Comparison of ENCODE assay signal across 10 cellular contexts in the genomic region with DNA sequence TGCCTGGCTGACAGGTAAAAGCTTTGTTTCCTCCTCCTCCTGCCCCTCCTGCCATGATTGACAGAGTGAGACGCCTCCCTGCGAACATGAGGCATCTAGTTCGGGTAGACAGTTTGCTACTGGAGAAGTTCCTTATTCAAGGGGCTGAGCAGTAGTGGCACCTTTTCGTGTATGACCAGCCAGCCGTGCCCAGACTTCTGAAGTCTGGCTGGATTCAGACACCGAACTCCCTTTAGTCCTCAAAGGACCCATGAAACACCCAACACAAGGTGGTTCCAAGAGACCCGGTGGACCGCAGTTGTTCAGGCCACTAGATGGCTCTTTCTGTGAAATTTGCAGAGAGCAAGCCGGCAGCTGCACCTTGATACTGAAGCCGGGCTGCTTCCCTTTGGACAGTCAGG.
DNase-seq lines count a peak whose midpoint lies in the region; ATAC-seq and TF ChIP-seq lines count a peak whose summit lies in the region.
"Had no signal": no experiment of that assay in that cellular context is flagged by ENCODE, and none has a peak within 500 bp of the region (broad histone marks: within the 10 kb centered on the region; RNA-seq: fewer than 3 reads in every experiment).

No MANE protein-coding gene starts in this region.

- H3K9me3 ChIP-seq in Loucy (ENCODE audit: insufficient read depth, low read depth, low read length), result no peaks in the 10 kb centered on the region
- H3K9me3 ChIP-seq in fibroblast of lung (ENCODE audit: control insufficient read depth, insufficient read depth, low read depth, low read length), result no peaks in the 10 kb centered on the region
- H3K9me3 ChIP-seq in neural progenitor cell (ENCODE audit: low read depth), result no peaks in the 10 kb centered on the region
- H3K9me3 ChIP-seq: sigmoid colon had no signal

- H2AFZ ChIP-seq in Loucy (ENCODE audit: low read length), result no peak overlapping the region
- H2AFZ ChIP-seq in fibroblast of lung (ENCODE audit: low read length), result no peak overlapping the region
- H2AFZ ChIP-seq in neural progenitor cell (replicated peaks), result no peak overlapping the region

- TF ChIP-seq CTCF in Loucy (conservative IDR thresholded peaks at IDR 0.05; ENCODE audit: low read length) (peak; percentile 22; the same call in 1 of the 2 replicates), fibroblast of lung (conservative IDR thresholded peaks at IDR 0.05 in 1 of 2, IDR thresholded peaks at IDR 0.05 in 1 of 2; ENCODE audit: low read depth in 1 of 2, low read length in 2 of 2) (peak; percentile 25 to 36), neural progenitor cell (IDR thresholded peaks at IDR 0.05) (peak; percentile 53)

- H3K9me2 ChIP-seq in Loucy (replicated peaks; ENCODE audit: low read depth, low read length), result no peaks in the 10 kb centered on the region

- peaks cover 27% of the 10 kb centered on the region for H3K4me1 Mint-ChIP-seq in neural progenitor cell
- H3K4me1 Mint-ChIP-seq in activated T-helper 17 cell treated with anti-CD3 and anti-CD28 coated beads, Interleukin-2, amount 50 U/mL, for 72 hours, result peaks cover 24% of the 10 kb centered on the region

- H3K4me2 ChIP-seq in Loucy (ENCODE audit: low read depth, low read length, poor library complexity, severe bottlenecking) (no peak overlapping the region), fibroblast of lung (ENCODE audit: extremely low read depth, insufficient read depth, low read length) (no peak overlapping the region), neural progenitor cell (no peak overlapping the region)

- H3K27me3 ChIP-seq in Loucy (ENCODE audit: insufficient read depth, low read length, poor library complexity, severe bottlenecking) (no peaks in the 10 kb centered on the region), fibroblast of lung (ENCODE audit: control insufficient read depth, insufficient read depth, low read length) (no peaks in the 10 kb centered on the region), neural progenitor cell (no peaks in the 10 kb centered on the region)
- H3K27me3 ChIP-seq: sigmoid colon had no signal

- H3K9ac ChIP-seq in Loucy (ENCODE audit: low read depth, low read length, poor library complexity, severe bottlenecking) (no peak overlapping the region), fibroblast of lung (ENCODE audit: insufficient read depth, low read length) (no peak overlapping the region), neural progenitor cell (no peak overlapping the region)

- H3K4me3 Mint-ChIP-seq in neural progenitor cell, result no peak overlapping the region
- no peak overlapping the region for H3K4me3 Mint-ChIP-seq in activated T-helper 17 cell treated with anti-CD3 and anti-CD28 coated beads, Interleukin-2, amount 50 U/mL, for 72 hours

- peaks cover 99% of the 10 kb centered on the region for H3K79me2 ChIP-seq in Loucy (ENCODE audit: insufficient read depth, low read length)
- H3K79me2 ChIP-seq in fibroblast of lung (ENCODE audit: control insufficient read depth, insufficient read depth, low read length), result no peaks in the 10 kb centered on the region
- H3K79me2 ChIP-seq in neural progenitor cell (ENCODE audit: low read depth), result no peaks in the 10 kb centered on the region

- DNase-seq in DMS153 (lab: John Stamatoyannopoulos, UW) (peak; percentile 37), fibroblast of lung (ENCODE audit: low read depth in 2 of 2) (peak in 1 of 2 donors; percentile 15), neural progenitor cell (ENCODE audit: low spot score) (peak; percentile 50), OCI-M1 (lab: John Stamatoyannopoulos, UW) (no peak), NCI-H187 (lab: John Stamatoyannopoulos, UW) (no peak)
- DNase-seq: sigmoid colon had no signal

- H3K36me3 Mint-ChIP-seq in neural progenitor cell, result no peaks in the 10 kb centered on the region
- H3K36me3 Mint-ChIP-seq in activated T-helper 17 cell treated with anti-CD3 and anti-CD28 coated beads, Interleukin-2, amount 50 U/mL, for 72 hours (ENCODE audit: low read depth), result no peaks in the 10 kb centered on the region

- H3K27ac ChIP-seq in fibroblast of lung (ENCODE audit: insufficient read depth, low read length) (no peak overlapping the region), neural progenitor cell (no peak overlapping the region)
- H3K27ac ChIP-seq: RWPE1 had no signal

- no peaks in the 10 kb centered on the region for H3F3A ChIP-seq in Loucy (ENCODE audit: low read depth)
- H3F3A ChIP-seq in neural progenitor cell (ENCODE audit: low read depth), result no peaks in the 10 kb centered on the region

- H3K36me3 ChIP-seq in Loucy (ENCODE audit: insufficient read depth, low read length) (peaks cover 19% of the 10 kb centered on the region; the same call in 1 of the 2 replicates), fibroblast of lung (ENCODE audit: control insufficient read depth, insufficient read depth, low read length) (no peaks in the 10 kb centered on the region), neural progenitor cell (no peaks in the 10 kb centered on the region)
- H3K36me3 ChIP-seq: sigmoid colon had no signal

- H3K4me1 ChIP-seq in Loucy (ENCODE audit: insufficient read depth, low read length, poor library complexity, severe bottlenecking) (peaks cover 22% of the 10 kb centered on the region), fibroblast of lung (ENCODE audit: control insufficient read depth, extremely low read depth, insufficient read depth, low read length) (peaks cover 3% of the 10 kb centered on the region), neural progenitor cell (peaks cover 23% of the 10 kb centered on the region)

- H3K27me3 Mint-ChIP-seq in neural progenitor cell (ENCODE audit: insufficient read depth, low read depth), result peaks cover 4% of the 10 kb centered on the region
- H3K27me3 Mint-ChIP-seq in activated T-helper 17 cell treated with anti-CD3 and anti-CD28 coated beads, Interleukin-2, amount 50 U/mL, for 72 hours, result no peaks in the 10 kb centered on the region

- H3K9me3 Mint-ChIP-seq in neural progenitor cell, result no peaks in the 10 kb centered on the region
- no peaks in the 10 kb centered on the region for H3K9me3 Mint-ChIP-seq in activated T-helper 17 cell treated with anti-CD3 and anti-CD28 coated beads, Interleukin-2, amount 50 U/mL, for 72 hours

- H4K20me1 ChIP-seq in Loucy (ENCODE audit: insufficient read depth, low read length, poor library complexity, severe bottlenecking) (peaks cover 87% of the 10 kb centered on the region), fibroblast of lung (ENCODE audit: control insufficient read depth, extremely low read depth, insufficient read depth, low read length) (no peaks in the 10 kb centered on the region), neural progenitor cell (ENCODE audit: low read depth) (peaks cover 4% of the 10 kb centered on the region)

- H3K27ac Mint-ChIP-seq in neural progenitor cell, result no peak overlapping the region
- H3K27ac Mint-ChIP-seq in activated T-helper 17 cell treated with anti-CD3 and anti-CD28 coated beads, Interleukin-2, amount 50 U/mL, for 72 hours, result no peak overlapping the region

- no peak for ATAC-seq in GM19395 (IDR thresholded peaks at IDR 0.05; ENCODE audit: unreplicated experiment)
- ATAC-seq in activated T-helper 17 cell treated with anti-CD3 and anti-CD28 coated beads, Interleukin-2, amount 50 U/mL, for 72 hours (replicated peaks), result no peak

- H3K4me3 ChIP-seq in Loucy (ENCODE audit: low read length, poor library complexity, severe bottlenecking) (no peak overlapping the region), fibroblast of lung (replicated peaks in 1 of 4; ENCODE audit: control extremely low read depth in 1 of 4, insufficient read depth in 1 of 4, low read depth in 3 of 4, low read length in 4 of 4) (no peak overlapping the region), neural progenitor cell (no peak overlapping the region)
- H3K4me3 ChIP-seq: sigmoid colon had no signal

Comparison
In these comparisons a context has a peak if more than half of its experiments do, and no peak if none do; other contexts are left out.
1. DNase-seq: peak in DMS153 (single experiment) and neural progenitor cell (single experiment); none in OCI-M1 (single experiment) and NCI-H187 (0 of 2).
2. Peak in every context shown above with its lines, with median percentiles within 50 percentile points of each other: CTCF ChIP-seq.